ENCODE assay signal across 2 cellular contexts in the genomic region with DNA sequence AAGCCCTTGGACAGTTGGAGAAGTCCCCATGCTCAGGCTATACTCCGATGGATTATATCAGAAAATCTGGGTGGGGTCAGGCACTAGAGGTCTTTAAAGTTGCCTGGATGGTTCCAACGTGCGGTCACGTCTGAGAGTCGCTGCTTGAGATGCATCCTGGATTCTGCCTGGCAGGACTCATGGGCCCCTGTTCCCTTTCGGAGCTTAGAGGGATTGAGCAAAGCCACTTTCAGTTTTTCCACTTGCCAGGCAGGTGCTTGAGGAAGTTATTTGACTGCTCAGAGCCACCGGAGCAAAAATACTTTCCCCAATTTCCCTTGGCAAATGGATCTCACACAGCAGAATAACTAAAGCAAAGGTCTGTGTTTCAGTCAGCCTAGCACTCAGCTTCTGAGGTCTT.
TF ChIP-seq lines count a peak whose summit lies in the region.

No MANE protein-coding gene starts in this region.

TF ChIP-seq in GM23338, 12 proteins besides CTCF, POLR2A, EP300 and RAD21 (continued from another document):
- TF ChIP-seq, protein P1, sequence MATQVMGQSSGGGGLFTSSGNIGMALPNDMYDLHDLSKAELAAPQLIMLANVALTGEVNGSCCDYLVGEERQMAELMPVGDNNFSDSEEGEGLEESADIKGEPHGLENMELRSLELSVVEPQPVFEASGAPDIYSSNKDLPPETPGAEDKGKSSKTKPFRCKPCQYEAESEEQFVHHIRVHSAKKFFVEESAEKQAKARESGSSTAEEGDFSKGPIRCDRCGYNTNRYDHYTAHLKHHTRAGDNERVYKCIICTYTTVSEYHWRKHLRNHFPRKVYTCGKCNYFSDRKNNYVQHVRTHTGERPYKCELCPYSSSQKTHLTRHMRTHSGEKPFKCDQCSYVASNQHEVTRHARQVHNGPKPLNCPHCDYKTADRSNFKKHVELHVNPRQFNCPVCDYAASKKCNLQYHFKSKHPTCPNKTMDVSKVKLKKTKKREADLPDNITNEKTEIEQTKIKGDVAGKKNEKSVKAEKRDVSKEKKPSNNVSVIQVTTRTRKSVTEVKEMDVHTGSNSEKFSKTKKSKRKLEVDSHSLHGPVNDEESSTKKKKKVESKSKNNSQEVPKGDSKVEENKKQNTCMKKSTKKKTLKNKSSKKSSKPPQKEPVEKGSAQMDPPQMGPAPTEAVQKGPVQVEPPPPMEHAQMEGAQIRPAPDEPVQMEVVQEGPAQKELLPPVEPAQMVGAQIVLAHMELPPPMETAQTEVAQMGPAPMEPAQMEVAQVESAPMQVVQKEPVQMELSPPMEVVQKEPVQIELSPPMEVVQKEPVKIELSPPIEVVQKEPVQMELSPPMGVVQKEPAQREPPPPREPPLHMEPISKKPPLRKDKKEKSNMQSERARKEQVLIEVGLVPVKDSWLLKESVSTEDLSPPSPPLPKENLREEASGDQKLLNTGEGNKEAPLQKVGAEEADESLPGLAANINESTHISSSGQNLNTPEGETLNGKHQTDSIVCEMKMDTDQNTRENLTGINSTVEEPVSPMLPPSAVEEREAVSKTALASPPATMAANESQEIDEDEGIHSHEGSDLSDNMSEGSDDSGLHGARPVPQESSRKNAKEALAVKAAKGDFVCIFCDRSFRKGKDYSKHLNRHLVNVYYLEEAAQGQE (IDR thresholded peaks at IDR 0.05; ENCODE audit: unreplicated experiment) = no peak
- TF ChIP-seq ZNF331 (CRISPR knock-in tag; IDR thresholded peaks at IDR 0.05; ENCODE audit: low read depth) (no peak), EZH2phosphoT487 (IDR thresholded peaks at IDR 0.05; ENCODE audit: unreplicated experiment) (no peak), EZH2 (IDR thresholded peaks at IDR 0.05; ENCODE audit: low read depth, unreplicated experiment) (no peak), ZNF114 (CRISPR knock-in tag; IDR thresholded peaks at IDR 0.05) (no peak), POLR2AphosphoS5 (IDR thresholded peaks at IDR 0.05; ENCODE audit: low read depth) (no peak), JUNB (IDR thresholded peaks at IDR 0.05; ENCODE audit: unreplicated experiment) (no peak), CREB1 (CRISPR knock-in tag; IDR thresholded peaks at IDR 0.05; ENCODE audit: low read depth) (no peak), STAT1 (IDR thresholded peaks at IDR 0.05; ENCODE audit: unreplicated experiment) (no peak)
- TF ChIP-seq, protein P2, sequence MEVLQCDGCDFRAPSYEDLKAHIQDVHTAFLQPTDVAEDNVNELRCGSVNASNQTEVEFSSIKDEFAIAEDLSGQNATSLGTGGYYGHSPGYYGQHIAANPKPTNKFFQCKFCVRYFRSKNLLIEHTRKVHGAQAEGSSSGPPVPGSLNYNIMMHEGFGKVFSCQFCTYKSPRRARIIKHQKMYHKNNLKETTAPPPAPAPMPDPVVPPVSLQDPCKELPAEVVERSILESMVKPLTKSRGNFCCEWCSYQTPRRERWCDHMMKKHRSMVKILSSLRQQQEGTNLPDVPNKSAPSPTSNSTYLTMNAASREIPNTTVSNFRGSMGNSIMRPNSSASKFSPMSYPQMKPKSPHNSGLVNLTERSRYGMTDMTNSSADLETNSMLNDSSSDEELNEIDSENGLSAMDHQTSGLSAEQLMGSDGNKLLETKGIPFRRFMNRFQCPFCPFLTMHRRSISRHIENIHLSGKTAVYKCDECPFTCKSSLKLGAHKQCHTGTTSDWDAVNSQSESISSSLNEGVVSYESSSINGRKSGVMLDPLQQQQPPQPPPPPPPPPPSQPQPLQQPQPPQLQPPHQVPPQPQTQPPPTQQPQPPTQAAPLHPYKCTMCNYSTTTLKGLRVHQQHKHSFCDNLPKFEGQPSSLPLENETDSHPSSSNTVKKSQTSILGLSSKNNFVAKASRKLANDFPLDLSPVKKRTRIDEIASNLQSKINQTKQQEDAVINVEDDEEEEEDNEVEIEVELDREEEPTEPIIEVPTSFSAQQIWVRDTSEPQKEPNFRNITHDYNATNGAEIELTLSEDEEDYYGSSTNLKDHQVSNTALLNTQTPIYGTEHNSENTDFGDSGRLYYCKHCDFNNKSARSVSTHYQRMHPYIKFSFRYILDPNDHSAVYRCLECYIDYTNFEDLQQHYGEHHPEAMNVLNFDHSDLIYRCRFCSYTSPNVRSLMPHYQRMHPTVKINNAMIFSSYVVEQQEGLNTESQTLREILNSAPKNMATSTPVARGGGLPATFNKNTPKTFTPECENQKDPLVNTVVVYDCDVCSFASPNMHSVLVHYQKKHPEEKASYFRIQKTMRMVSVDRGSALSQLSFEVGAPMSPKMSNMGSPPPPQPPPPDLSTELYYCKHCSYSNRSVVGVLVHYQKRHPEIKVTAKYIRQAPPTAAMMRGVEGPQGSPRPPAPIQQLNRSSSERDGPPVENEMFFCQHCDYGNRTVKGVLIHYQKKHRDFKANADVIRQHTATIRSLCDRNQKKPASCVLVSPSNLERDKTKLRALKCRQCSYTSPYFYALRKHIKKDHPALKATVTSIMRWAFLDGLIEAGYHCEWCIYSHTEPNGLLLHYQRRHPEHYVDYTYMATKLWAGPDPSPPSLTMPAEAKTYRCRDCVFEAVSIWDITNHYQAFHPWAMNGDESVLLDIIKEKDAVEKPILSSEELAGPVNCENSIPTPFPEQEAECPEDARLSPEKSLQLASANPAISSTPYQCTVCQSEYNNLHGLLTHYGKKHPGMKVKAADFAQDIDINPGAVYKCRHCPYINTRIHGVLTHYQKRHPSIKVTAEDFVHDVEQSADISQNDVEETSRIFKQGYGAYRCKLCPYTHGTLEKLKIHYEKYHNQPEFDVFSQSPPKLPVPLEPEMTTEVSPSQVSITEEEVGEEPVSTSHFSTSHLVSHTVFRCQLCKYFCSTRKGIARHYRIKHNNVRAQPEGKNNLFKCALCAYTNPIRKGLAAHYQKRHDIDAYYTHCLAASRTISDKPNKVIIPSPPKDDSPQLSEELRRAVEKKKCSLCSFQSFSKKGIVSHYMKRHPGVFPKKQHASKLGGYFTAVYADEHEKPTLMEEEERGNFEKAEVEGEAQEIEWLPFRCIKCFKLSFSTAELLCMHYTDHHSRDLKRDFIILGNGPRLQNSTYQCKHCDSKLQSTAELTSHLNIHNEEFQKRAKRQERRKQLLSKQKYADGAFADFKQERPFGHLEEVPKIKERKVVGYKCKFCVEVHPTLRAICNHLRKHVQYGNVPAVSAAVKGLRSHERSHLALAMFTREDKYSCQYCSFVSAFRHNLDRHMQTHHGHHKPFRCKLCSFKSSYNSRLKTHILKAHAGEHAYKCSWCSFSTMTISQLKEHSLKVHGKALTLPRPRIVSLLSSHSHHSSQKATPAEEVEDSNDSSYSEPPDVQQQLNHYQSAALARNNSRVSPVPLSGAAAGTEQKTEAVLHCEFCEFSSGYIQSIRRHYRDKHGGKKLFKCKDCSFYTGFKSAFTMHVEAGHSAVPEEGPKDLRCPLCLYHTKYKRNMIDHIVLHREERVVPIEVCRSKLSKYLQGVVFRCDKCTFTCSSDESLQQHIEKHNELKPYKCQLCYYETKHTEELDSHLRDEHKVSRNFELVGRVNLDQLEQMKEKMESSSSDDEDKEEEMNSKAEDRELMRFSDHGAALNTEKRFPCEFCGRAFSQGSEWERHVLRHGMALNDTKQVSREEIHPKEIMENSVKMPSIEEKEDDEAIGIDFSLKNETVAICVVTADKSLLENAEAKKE (CRISPR knock-in tag; IDR thresholded peaks at IDR 0.05) = no peak

TF ChIP-seq in WTC11, 78 proteins besides CTCF, POLR2A, EP300 and RAD21 (continued from another document):
- TF ChIP-seq, protein P3, sequence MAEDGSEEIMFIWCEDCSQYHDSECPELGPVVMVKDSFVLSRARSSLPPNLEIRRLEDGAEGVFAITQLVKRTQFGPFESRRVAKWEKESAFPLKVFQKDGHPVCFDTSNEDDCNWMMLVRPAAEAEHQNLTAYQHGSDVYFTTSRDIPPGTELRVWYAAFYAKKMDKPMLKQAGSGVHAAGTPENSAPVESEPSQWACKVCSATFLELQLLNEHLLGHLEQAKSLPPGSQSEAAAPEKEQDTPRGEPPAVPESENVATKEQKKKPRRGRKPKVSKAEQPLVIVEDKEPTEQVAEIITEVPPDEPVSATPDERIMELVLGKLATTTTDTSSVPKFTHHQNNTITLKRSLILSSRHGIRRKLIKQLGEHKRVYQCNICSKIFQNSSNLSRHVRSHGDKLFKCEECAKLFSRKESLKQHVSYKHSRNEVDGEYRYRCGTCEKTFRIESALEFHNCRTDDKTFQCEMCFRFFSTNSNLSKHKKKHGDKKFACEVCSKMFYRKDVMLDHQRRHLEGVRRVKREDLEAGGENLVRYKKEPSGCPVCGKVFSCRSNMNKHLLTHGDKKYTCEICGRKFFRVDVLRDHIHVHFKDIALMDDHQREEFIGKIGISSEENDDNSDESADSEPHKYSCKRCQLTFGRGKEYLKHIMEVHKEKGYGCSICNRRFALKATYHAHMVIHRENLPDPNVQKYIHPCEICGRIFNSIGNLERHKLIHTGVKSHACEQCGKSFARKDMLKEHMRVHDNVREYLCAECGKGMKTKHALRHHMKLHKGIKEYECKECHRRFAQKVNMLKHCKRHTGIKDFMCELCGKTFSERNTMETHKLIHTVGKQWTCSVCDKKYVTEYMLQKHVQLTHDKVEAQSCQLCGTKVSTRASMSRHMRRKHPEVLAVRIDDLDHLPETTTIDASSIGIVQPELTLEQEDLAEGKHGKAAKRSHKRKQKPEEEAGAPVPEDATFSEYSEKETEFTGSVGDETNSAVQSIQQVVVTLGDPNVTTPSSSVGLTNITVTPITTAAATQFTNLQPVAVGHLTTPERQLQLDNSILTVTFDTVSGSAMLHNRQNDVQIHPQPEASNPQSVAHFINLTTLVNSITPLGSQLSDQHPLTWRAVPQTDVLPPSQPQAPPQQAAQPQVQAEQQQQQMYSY (CRISPR knock-in tag; IDR thresholded peaks at IDR 0.05) = no peak
- no peak for TF ChIP-seq ZNF423 (CRISPR knock-in tag; IDR thresholded peaks at IDR 0.05)
- TF ChIP-seq TP53 (CRISPR knock-in tag; IDR thresholded peaks at IDR 0.05) = no peak
- no peak for TF ChIP-seq TEAD1 (CRISPR knock-in tag; IDR thresholded peaks at IDR 0.05)
- no peak for TF ChIP-seq MXD4 (CRISPR knock-in tag; IDR thresholded peaks at IDR 0.05; ENCODE audit: borderline replicate concordance)
- no peak for TF ChIP-seq NFATC4 (CRISPR knock-in tag; IDR thresholded peaks at IDR 0.05)
- no peak for TF ChIP-seq NR1H2 (CRISPR knock-in tag; IDR thresholded peaks at IDR 0.05)
- no peak for TF ChIP-seq ZNF317 (CRISPR knock-in tag; IDR thresholded peaks at IDR 0.05; ENCODE audit: borderline replicate concordance, low read depth)
- TF ChIP-seq, protein P4, sequence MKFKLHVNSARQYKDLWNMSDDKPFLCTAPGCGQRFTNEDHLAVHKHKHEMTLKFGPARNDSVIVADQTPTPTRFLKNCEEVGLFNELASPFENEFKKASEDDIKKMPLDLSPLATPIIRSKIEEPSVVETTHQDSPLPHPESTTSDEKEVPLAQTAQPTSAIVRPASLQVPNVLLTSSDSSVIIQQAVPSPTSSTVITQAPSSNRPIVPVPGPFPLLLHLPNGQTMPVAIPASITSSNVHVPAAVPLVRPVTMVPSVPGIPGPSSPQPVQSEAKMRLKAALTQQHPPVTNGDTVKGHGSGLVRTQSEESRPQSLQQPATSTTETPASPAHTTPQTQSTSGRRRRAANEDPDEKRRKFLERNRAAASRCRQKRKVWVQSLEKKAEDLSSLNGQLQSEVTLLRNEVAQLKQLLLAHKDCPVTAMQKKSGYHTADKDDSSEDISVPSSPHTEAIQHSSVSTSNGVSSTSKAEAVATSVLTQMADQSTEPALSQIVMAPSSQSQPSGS (CRISPR knock-in tag; IDR thresholded peaks at IDR 0.05; ENCODE audit: borderline replicate concordance, low read depth) = no peak
- TF ChIP-seq RORB (CRISPR knock-in tag; IDR thresholded peaks at IDR 0.05) = no peak
